ENCODE assay signal across 1 cellular context in the genomic region with DNA sequence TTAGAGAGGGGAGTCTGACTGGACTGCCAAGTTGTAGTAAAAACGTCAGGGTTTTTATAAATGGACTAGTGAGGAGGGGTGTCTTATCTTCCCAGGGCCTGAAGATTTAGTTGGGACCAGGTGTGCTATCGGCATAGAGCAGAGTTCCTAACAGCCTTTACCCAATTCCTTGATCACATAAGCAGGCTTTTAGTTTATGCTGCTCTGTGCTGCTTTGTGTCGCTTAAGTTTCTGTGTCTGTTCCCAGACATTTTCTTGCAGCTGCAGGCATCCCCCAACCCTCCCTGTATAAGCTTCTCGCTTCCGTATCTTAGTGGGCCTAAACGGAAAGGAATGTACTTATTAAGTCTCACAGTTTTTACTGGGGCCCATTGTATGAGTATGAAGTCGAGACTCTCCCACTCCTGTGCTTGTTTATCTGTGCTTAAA.
A peak's percentile ranks its signal among the peaks of the same experiment; 100 is the strongest.
TF ChIP-seq lines count a peak whose summit lies in the region.

No MANE protein-coding gene starts in this region.

TF ChIP-seq in K562, 482 proteins besides CTCF, POLR2A, EP300 and RAD21 (continued from another document):
- TF ChIP-seq, protein P1, sequence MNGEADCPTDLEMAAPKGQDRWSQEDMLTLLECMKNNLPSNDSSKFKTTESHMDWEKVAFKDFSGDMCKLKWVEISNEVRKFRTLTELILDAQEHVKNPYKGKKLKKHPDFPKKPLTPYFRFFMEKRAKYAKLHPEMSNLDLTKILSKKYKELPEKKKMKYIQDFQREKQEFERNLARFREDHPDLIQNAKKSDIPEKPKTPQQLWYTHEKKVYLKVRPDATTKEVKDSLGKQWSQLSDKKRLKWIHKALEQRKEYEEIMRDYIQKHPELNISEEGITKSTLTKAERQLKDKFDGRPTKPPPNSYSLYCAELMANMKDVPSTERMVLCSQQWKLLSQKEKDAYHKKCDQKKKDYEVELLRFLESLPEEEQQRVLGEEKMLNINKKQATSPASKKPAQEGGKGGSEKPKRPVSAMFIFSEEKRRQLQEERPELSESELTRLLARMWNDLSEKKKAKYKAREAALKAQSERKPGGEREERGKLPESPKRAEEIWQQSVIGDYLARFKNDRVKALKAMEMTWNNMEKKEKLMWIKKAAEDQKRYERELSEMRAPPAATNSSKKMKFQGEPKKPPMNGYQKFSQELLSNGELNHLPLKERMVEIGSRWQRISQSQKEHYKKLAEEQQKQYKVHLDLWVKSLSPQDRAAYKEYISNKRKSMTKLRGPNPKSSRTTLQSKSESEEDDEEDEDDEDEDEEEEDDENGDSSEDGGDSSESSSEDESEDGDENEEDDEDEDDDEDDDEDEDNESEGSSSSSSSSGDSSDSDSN (IDR thresholded peaks at IDR 0.05; ENCODE audit: borderline replicate concordance in 1 of 2, low read depth in 2 of 2, low read length in 2 of 2) = no peak
- peak; percentile 58 for TF ChIP-seq PML (IDR thresholded peaks at IDR 0.05; ENCODE audit: low read length)
- TF ChIP-seq, protein P2, sequence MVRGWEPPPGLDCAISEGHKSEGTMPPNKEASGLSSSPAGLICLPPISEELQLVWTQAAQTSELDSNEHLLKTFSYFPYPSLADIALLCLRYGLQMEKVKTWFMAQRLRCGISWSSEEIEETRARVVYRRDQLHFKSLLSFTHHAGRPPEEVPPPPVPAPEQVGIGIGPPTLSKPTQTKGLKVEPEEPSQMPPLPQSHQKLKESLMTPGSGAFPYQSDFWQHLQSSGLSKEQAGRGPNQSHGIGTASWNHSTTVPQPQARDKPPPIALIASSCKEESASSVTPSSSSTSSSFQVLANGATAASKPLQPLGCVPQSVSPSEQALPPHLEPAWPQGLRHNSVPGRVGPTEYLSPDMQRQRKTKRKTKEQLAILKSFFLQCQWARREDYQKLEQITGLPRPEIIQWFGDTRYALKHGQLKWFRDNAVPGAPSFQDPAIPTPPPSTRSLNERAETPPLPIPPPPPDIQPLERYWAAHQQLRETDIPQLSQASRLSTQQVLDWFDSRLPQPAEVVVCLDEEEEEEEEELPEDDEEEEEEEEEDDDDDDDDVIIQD (CRISPR knock-in tag; IDR thresholded peaks at IDR 0.05) = no peak
- TF ChIP-seq, protein P3, sequence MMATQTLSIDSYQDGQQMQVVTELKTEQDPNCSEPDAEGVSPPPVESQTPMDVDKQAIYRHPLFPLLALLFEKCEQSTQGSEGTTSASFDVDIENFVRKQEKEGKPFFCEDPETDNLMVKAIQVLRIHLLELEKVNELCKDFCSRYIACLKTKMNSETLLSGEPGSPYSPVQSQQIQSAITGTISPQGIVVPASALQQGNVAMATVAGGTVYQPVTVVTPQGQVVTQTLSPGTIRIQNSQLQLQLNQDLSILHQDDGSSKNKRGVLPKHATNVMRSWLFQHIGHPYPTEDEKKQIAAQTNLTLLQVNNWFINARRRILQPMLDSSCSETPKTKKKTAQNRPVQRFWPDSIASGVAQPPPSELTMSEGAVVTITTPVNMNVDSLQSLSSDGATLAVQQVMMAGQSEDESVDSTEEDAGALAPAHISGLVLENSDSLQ (IDR thresholded peaks at IDR 0.05) = peak; percentile 40; the same call in 1 of the 2 replicates
- TF ChIP-seq TEAD4 (IDR thresholded peaks at IDR 0.05; ENCODE audit: low read length) = peak; percentile 87
- TF ChIP-seq TEAD4 (CRISPR knock-in tag; IDR thresholded peaks at IDR 0.05; ENCODE audit: borderline replicate concordance) = no peak
- peak; percentile 33; the same call in 1 of the 2 replicates for TF ChIP-seq PHB2 (IDR thresholded peaks at IDR 0.05; ENCODE audit: low read depth)
- TF ChIP-seq, protein P4, sequence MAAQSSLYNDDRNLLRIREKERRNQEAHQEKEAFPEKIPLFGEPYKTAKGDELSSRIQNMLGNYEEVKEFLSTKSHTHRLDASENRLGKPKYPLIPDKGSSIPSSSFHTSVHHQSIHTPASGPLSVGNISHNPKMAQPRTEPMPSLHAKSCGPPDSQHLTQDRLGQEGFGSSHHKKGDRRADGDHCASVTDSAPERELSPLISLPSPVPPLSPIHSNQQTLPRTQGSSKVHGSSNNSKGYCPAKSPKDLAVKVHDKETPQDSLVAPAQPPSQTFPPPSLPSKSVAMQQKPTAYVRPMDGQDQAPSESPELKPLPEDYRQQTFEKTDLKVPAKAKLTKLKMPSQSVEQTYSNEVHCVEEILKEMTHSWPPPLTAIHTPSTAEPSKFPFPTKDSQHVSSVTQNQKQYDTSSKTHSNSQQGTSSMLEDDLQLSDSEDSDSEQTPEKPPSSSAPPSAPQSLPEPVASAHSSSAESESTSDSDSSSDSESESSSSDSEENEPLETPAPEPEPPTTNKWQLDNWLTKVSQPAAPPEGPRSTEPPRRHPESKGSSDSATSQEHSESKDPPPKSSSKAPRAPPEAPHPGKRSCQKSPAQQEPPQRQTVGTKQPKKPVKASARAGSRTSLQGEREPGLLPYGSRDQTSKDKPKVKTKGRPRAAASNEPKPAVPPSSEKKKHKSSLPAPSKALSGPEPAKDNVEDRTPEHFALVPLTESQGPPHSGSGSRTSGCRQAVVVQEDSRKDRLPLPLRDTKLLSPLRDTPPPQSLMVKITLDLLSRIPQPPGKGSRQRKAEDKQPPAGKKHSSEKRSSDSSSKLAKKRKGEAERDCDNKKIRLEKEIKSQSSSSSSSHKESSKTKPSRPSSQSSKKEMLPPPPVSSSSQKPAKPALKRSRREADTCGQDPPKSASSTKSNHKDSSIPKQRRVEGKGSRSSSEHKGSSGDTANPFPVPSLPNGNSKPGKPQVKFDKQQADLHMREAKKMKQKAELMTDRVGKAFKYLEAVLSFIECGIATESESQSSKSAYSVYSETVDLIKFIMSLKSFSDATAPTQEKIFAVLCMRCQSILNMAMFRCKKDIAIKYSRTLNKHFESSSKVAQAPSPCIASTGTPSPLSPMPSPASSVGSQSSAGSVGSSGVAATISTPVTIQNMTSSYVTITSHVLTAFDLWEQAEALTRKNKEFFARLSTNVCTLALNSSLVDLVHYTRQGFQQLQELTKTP (IDR thresholded peaks at IDR 0.05; ENCODE audit: low read depth in 1 of 2, partially characterized antibody in 2 of 2) = no peak
- peak; percentile 87 for TF ChIP-seq ARID1B (IDR thresholded peaks at IDR 0.05)
- peak; percentile 52 to 66 for TF ChIP-seq TRIM24 (IDR thresholded peaks at IDR 0.05)
- peak; percentile 70; the same call in 1 of the 2 replicates for TF ChIP-seq ATF7 (IDR thresholded peaks at IDR 0.05)
- no peak for TF ChIP-seq NR3C1 (CRISPR knock-in tag; IDR thresholded peaks at IDR 0.05)
- no peak for TF ChIP-seq DIDO1 (tag; IDR thresholded peaks at IDR 0.05; ENCODE audit: low read depth)
